ENCODE assay signal across 8 cellular contexts in the genomic region with DNA sequence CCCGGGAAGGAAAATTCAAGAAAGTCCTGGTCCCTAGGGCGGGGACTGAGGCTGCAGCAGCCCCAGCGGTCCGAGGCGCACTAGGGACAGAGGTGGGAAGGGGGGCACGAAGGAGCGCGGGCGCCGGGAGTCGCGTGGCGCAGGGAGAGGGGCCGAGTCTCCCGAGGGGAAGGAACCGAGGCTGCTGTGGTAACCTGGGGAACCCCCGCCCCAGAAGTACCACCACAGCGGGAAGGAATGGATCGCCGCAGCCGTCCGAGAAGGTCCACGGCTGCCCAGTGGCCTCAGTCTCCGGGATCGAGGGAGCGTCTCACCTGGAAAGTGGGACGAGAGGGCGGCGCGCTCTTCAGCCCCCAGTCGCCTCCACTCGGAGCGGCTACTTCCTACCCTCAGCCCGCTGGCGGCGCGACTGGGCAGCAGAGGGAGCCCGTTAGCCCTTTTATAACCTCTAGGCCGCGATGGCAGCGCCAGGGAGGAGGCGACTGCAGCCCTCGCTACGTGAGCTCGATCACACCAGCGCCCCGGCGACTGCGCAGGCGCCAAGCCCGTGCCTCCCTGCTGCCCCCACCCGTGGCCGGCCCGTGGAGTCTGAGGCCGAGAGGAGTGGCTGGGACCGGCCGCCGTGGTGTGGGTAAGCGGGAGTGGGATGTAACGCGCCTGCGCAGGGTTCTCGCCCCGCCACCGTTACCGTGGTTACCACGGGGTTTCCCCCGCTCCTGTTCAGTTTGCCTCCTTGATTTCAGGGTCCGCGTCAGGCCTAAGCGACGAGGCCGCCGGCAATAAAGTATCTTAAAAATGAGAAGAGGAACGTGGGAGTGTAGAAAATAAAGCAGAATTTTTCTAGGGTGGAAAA. TPM values are rescaled to one million over a fixed set of nuclear protein-coding genes. Genes with fewer than 3 reads are reported as not detected.
DNase-seq lines count a peak whose midpoint lies in the region; ATAC-seq, FAIRE-seq and TF ChIP-seq lines count a peak whose summit lies in the region.

Gene P4HA1 (minus strand): TSS at position 415 of the 853 bp plus-strand sequence. CDS start 21,983 bp downstream, outside the sequence.

- peak within 1 kb of the TSS; percentile 78 for H3K18ac ChIP-seq in IMR-90 (ENCODE audit: low read depth, low read length)

- peak; percentile 100 for TF ChIP-seq POLR2A in IMR-90 (IDR thresholded peaks at IDR 0.05; ENCODE audit: low read depth, low read length)
- peak; percentile 98 for TF ChIP-seq POLR2A in endothelial cell of umbilical vein (IDR thresholded peaks at IDR 0.05; ENCODE audit: low read depth, low read length)

- peak within 1 kb of the TSS; percentile 98 for H3K56ac ChIP-seq in IMR-90 (ENCODE audit: extremely low read depth, insufficient read depth, low read length)

- TF ChIP-seq CTCF in IMR-90 (conservative IDR thresholded peaks at IDR 0.05; ENCODE audit: low read depth, low read length) (peak; percentile 71), OCI-LY7 (conservative IDR thresholded peaks at IDR 0.05; ENCODE audit: low read length) (peak; percentile 71), endothelial cell of umbilical vein (IDR thresholded peaks at IDR 0.05; ENCODE audit: extremely low read depth in 1 of 2, insufficient read depth in 1 of 2, low read depth in 1 of 2, low read length in 2 of 2) (peak; percentile 70 to 82), mucosa of descending colon (IDR thresholded peaks at IDR 0.05) (peak; percentile 65)

- H2BK120ac ChIP-seq in IMR-90 (ENCODE audit: low read depth, low read length) = peak within 1 kb of the TSS; percentile 54

- 0% methylated on average over 39 of the region's 75 CpGs; no CpG with 5 or more reads in 1 of the 2 experiments for WGBS in IMR-90 (ENCODE audit: extremely low coverage in 2 of 2, insufficient read length in 1 of 2), 2 experiments

- dilution Hi-C loops in IMR-90 (cut with HindIII; ENCODE audit: low sequenced_read_pairs, unreplicated experiment) = no loop called here
- dilution Hi-C loops in endothelial cell of umbilical vein (cut with MboI; ENCODE audit: extremely low pct_ligation_motif_present, low sequenced_read_pairs) = no loop called here

- peak within 1 kb of the TSS; percentile 71 for H3K4me3 ChIP-seq in IMR-90 (ENCODE audit: insufficient read depth, low read depth, low read length)
- peak within 1 kb of the TSS; percentile 87 for H3K4me3 ChIP-seq in OCI-LY7 (ENCODE audit: low read depth, low read length, poor library complexity, severe bottlenecking)
- peak within 1 kb of the TSS; percentile 73 to 99 (median 96) for H3K4me3 ChIP-seq in endothelial cell of umbilical vein (replicated peaks in 1 of 3; ENCODE audit: insufficient read depth in 1 of 3, low read depth in 1 of 3, low read length in 3 of 3)
- H3K4me3 ChIP-seq in mucosa of descending colon = peak within 1 kb of the TSS; percentile 67

- H3K14ac ChIP-seq in IMR-90 (replicated peaks; ENCODE audit: low read depth, low read length) = peak within 1 kb of the TSS; percentile 92

- peaks cover 40% of the 10 kb centered on the region for H3K79me2 ChIP-seq in OCI-LY7 (ENCODE audit: insufficient read depth, low read depth, low read length)
- H3K79me2 ChIP-seq in endothelial cell of umbilical vein (ENCODE audit: control insufficient read depth, insufficient read depth, low read length) = peaks cover 31% of the 10 kb centered on the region

- CTCF ChIA-PET in IMR-90 (lab: Yijun Ruan, JAX) (interaction anchor here (0.6 to 1.1 kb wide), 3 partner anchors 12 to 48 kb away, joined by 3 to 6 read pairs (median 4); no protein-coding TSS in a partner anchor), OCI-LY7 (lab: Charles Lee; ENCODE audit: unreplicated experiment) (interaction anchor here (0.8 to 1.0 kb wide), 2 partner anchors 34 to 63 kb away, joined by 3 to 9 read pairs; no protein-coding TSS in a partner anchor), endothelial cell of umbilical vein (lab: Charles Lee) (interaction anchor here (0.5 to 4.4 kb wide), 28 partner anchors 10 to 846 kb away, joined by 3 to 27 read pairs (median 4); partner anchors contain the start of genes ECD, FAM149B1 and NUDT13)

- H3K27ac ChIP-seq in IMR-90 (ENCODE audit: insufficient read depth, low read length) (peak within 1 kb of the TSS; percentile 91), OCI-LY7 (ENCODE audit: low read depth, low read length, poor library complexity, severe bottlenecking) (peak within 1 kb of the TSS; percentile 73), endothelial cell of umbilical vein (ENCODE audit: insufficient read depth, low read depth, low read length) (peak within 1 kb of the TSS; percentile 73)

- no peaks in the 10 kb centered on the region for H3K27me3 ChIP-seq in IMR-90 (ENCODE audit: control insufficient read depth, insufficient read depth, low read length)
- H3K27me3 ChIP-seq in endothelial cell of umbilical vein (ENCODE audit: control insufficient read depth in 2 of 2, insufficient read depth in 2 of 2, low read length in 2 of 2) = no peaks in the 10 kb centered on the region

- H3K36me3 ChIP-seq in IMR-90 (ENCODE audit: control insufficient read depth, insufficient read depth, low read length) (no peaks in the 10 kb centered on the region; the same call in 1 of the 2 replicates), OCI-LY7 (ENCODE audit: insufficient read depth, low read length) (peaks cover 15% of the 10 kb centered on the region), endothelial cell of umbilical vein (ENCODE audit: control insufficient read depth in 2 of 2, extremely low read depth in 1 of 2, insufficient read depth in 2 of 2, low read length in 2 of 2) (no peaks in the 10 kb centered on the region), mucosa of descending colon (ENCODE audit: low read depth) (no peaks in the 10 kb centered on the region)

- H4K8ac ChIP-seq in IMR-90 (ENCODE audit: low read depth in 2 of 2, low read length in 2 of 2) = peak within 1 kb of the TSS; percentile 85 to 93

- in situ Hi-C loops in IMR-90 (cut with MboI; ENCODE audit: low sequenced_read_pairs) = no loop called here

- FAIRE-seq in endothelial cell of umbilical vein (lab: Jason Lieb, UNC) = peak; percentile 87

- DNase-seq in DMS153 (lab: John Stamatoyannopoulos, UW) = peak; percentile 97
- peak; percentile 96 for DNase-seq in IMR-90
- DNase-seq in OCI-LY7 (ENCODE audit: low spot score) = peak; percentile 96
- DNase-seq in activated T-cell treated with anti-CD3 and anti-CD28 coated beads for 1 hour (ENCODE audit: low read depth) = peak; percentile 96
- peak; percentile 99 for DNase-seq in endothelial cell of umbilical vein (ENCODE audit: low read depth, low spot score)
- peak; percentile 98 to 99 (median 99) for DNase-seq in mucosa of descending colon
- DNase-seq in stimulated activated CD8-positive, alpha-beta memory T cell treated with anti-CD3 and anti-CD28 coated beads, Interleukin-4, amount 100 ng/mL, for 24 hours (ENCODE audit: low read depth) = peak; percentile 99

- H2BK5ac ChIP-seq in IMR-90 (ENCODE audit: low read depth, low read length, poor library complexity, severe bottlenecking) = peak within 1 kb of the TSS; percentile 87

- H3K9me3 ChIP-seq in IMR-90 (ENCODE audit: control insufficient read depth, insufficient read depth, low read length) = no peaks in the 10 kb centered on the region
- no peaks in the 10 kb centered on the region for H3K9me3 ChIP-seq in OCI-LY7 (ENCODE audit: low read length)
- no peaks in the 10 kb centered on the region for H3K9me3 ChIP-seq in endothelial cell of umbilical vein (replicated peaks; ENCODE audit: control insufficient read depth, insufficient read depth, low read length)
- H3K9me3 ChIP-seq in mucosa of descending colon = no peaks in the 10 kb centered on the region

- H3K9ac ChIP-seq in IMR-90 (ENCODE audit: low read depth, low read length) (peak within 1 kb of the TSS; percentile 91), endothelial cell of umbilical vein (replicated peaks; ENCODE audit: extremely low read depth, insufficient read depth, low read length) (peak within 1 kb of the TSS; percentile 94)

- H3K23ac ChIP-seq in IMR-90 (ENCODE audit: low read depth, low read length) = peak within 1 kb of the TSS; percentile 93

- peaks cover 0 to 9% of the 10 kb centered on the region in 2 experiments; a peak in 1 of 4 replicates for H3K79me1 ChIP-seq in IMR-90 (ENCODE audit: low read depth in 1 of 2, low read length in 2 of 2)

- H4K20me1 ChIP-seq in IMR-90 (ENCODE audit: insufficient read depth, low read length) = peaks cover 22% of the 10 kb centered on the region
- peaks cover 11% of the 10 kb centered on the region; the same call in 1 of the 2 replicates for H4K20me1 ChIP-seq in OCI-LY7 (ENCODE audit: insufficient read depth, low read length)
- H4K20me1 ChIP-seq in endothelial cell of umbilical vein (replicated peaks; ENCODE audit: control insufficient read depth, extremely low read depth, insufficient read depth, low read length) = no peaks in the 10 kb centered on the region

- peak within 1 kb of the TSS; percentile 56 for H4K5ac ChIP-seq in IMR-90 (ENCODE audit: low read depth, low read length)

- intact Hi-C loops in IMR-90 (cut with micrococcal nuclease) = loop anchor here (1.0 kb wide), 1 partner anchor 63 kb away; no protein-coding TSS in a partner anchor
- intact Hi-C loops in OCI-LY7 (cut with micrococcal nuclease; ENCODE audit: unreplicated experiment) = loop anchor here (2.0 to 5.0 kb wide), 3 partner anchors 62 to 530 kb away; partner anchors contain the start of gene DNAJC9
- intact Hi-C loops in endothelial cell of umbilical vein (cut with micrococcal nuclease) = loop anchor here (1.0 to 5.0 kb wide), 5 partner anchors 22 to 72 kb away; partner anchors contain the start of genes ECD and FAM149B1
- intact Hi-C loops in mucosa of descending colon (cut with DNase I, micrococcal nuclease) = no loop called here

- H3K9me2 ChIP-seq in OCI-LY7 (ENCODE audit: insufficient read depth, low read length) = no peaks in the 10 kb centered on the region

- peak within 1 kb of the TSS; percentile 59 for H3K4me2 ChIP-seq in IMR-90 (ENCODE audit: low read depth, low read length)
- peak within 1 kb of the TSS; percentile 87 for H3K4me2 ChIP-seq in OCI-LY7 (ENCODE audit: low read length)
- peak within 1 kb of the TSS; percentile 99 for H3K4me2 ChIP-seq in endothelial cell of umbilical vein (ENCODE audit: insufficient read depth, low read length)

- H3K4me1 ChIP-seq in IMR-90 (ENCODE audit: control insufficient read depth, insufficient read depth, low read length) (peaks cover 3% of the 10 kb centered on the region; the same call in 1 of the 2 replicates), OCI-LY7 (ENCODE audit: insufficient read depth, low read length, poor library complexity, severe bottlenecking) (peaks cover 22% of the 10 kb centered on the region), endothelial cell of umbilical vein (ENCODE audit: control insufficient read depth, extremely low read depth, insufficient read depth, low read length) (peaks cover 17% of the 10 kb centered on the region), mucosa of descending colon (ENCODE audit: low read depth) (peaks cover 9% of the 10 kb centered on the region)

- no peak within 1 kb of the TSS for H2BK20ac ChIP-seq in IMR-90 (ENCODE audit: low read depth, low read length)

- ATAC-seq in GM21528 (IDR thresholded peaks at IDR 0.05; ENCODE audit: low FRiP score, unreplicated experiment) (peak; percentile 83), IMR-90 (ENCODE audit: low read depth) (peak; percentile 95), mucosa of descending colon (peak; percentile 95)

- peak within 1 kb of the TSS; percentile 88 for H4K91ac ChIP-seq in IMR-90 (ENCODE audit: insufficient read depth, low read depth, low read length)

- BruUV-seq in IMR-90 (replicated peaks; lab: Mats Ljungman, UMichigan) (TSS peak; percentile 68), OCI-LY7 (replicated peaks; lab: Mats Ljungman, UMichigan) (no TSS peak), endothelial cell of umbilical vein (replicated peaks; lab: Mats Ljungman, UMichigan) (TSS peak; percentile 53)

- TF ChIP-seq RAD21 in IMR-90 (IDR thresholded peaks at IDR 0.05; ENCODE audit: low read length) = peak; percentile 55

- peak within 1 kb of the TSS; percentile 98 for H2AK9ac ChIP-seq in IMR-90 (replicated peaks; ENCODE audit: low read depth, low read length, poor library complexity)

- H3K9me1 ChIP-seq in IMR-90 (ENCODE audit: insufficient read depth, low read length) (no peaks in the 10 kb centered on the region; the same call in 1 of the 2 replicates), endothelial cell of umbilical vein (replicated peaks; ENCODE audit: control insufficient read depth, extremely low read depth, insufficient read depth, low read length) (no peaks in the 10 kb centered on the region)

- peak within 1 kb of the TSS; percentile 97 for H2AFZ ChIP-seq in IMR-90 (replicated peaks; ENCODE audit: low read length, poor library complexity)
- peak within 1 kb of the TSS; percentile 92 for H2AFZ ChIP-seq in OCI-LY7 (ENCODE audit: low read length)
- H2AFZ ChIP-seq in endothelial cell of umbilical vein (ENCODE audit: low read depth, low read length) = peak within 1 kb of the TSS; percentile 92

- POLR2A ChIA-PET in IMR-90 (lab: Charles Lee; ENCODE audit: unreplicated experiment) = interaction anchor here (0.6 to 0.8 kb wide), 10 partner anchors 14 to 1737 kb away, joined by 3 to 17 read pairs (median 6); partner anchors contain the start of gene NUDT13
- POLR2A ChIA-PET in OCI-LY7 (lab: Charles Lee) = interaction anchor here (0.6 to 3.3 kb wide), 18 partner anchors 12 to 736 kb away, joined by 3 to 23 read pairs (median 4); partner anchors contain the start of genes DNAJC9, FAM149B1 and NUDT13
- POLR2A ChIA-PET in endothelial cell of umbilical vein (lab: Charles Lee) = interaction anchor here (0.6 to 2.0 kb wide), 13 partner anchors 11 to 1071 kb away, joined by 3 to 22 read pairs (median 3); partner anchors contain the start of genes ECD, FAM149B1 and NUDT13

- peak within 1 kb of the TSS; percentile 87 for H2AK5ac ChIP-seq in IMR-90 (ENCODE audit: low read depth, low read length)

- peak within 1 kb of the TSS; percentile 45; the same call in 2 of the 3 replicates for H2BK15ac ChIP-seq in IMR-90 (ENCODE audit: low read depth, low read length)

- peak within 1 kb of the TSS; percentile 83 for H3K4ac ChIP-seq in IMR-90 (ENCODE audit: low read depth, low read length)

RNA-seq across cellular contexts. Expression of gene P4HA1, which starts in this region (rescaled TPM):
- total RNA-seq in IMR-90 (2012; rRNA removed) (241 and 376 TPM in 2 replicates), OCI-LY7 (2022) (19.8 and 36.2 TPM in 2 replicates), endothelial cell of umbilical vein (29.0 and 29.1 TPM in 2 replicates), mucosa of descending colon (10 to 100 TPM; 21.0 to 26.1 (median 26.0) TPM)
- polyA plus RNA-seq in IMR-90 (2012; rRNA removed) (133 and 178 TPM in 2 replicates), endothelial cell of umbilical vein (10.1 and 14.3 TPM in 2 replicates)
- 23.4 and 30.4 TPM in 2 replicates for polyA plus RNA-seq in IMR-90 (2012; cell fraction: cytosol; rRNA removed)
- 5.0 and 68.2 TPM in 2 replicates for polyA plus RNA-seq in IMR-90 (2012; cell fraction: nucleus; rRNA removed; ENCODE audit: low replicate concordance)
- total RNA-seq in OCI-LY7 (2014; rRNA removed; shearing (Covaris generic)) = 11.6 and 17.9 TPM in 2 replicates
- polyA plus RNA-seq in endothelial cell of umbilical vein (2011; cell fraction: cytosol; rRNA removed) = 16.1 and 16.5 TPM in 2 replicates
- 14.5 and 20.5 TPM in 2 replicates for polyA plus RNA-seq in endothelial cell of umbilical vein (2011; cell fraction: nucleus; rRNA removed)
- polyA plus RNA-seq in endothelial cell of umbilical vein (2012) = 34.4 and 35.4 TPM in 2 replicates
- polyA minus RNA-seq in endothelial cell of umbilical vein = 11.6 and 14.9 TPM in 2 replicates
- 7.0 TPM for polyA minus RNA-seq in endothelial cell of umbilical vein (2011; cell fraction: cytosol; rRNA and poly(A)+ RNA removed)
- polyA minus RNA-seq in endothelial cell of umbilical vein (2011; cell fraction: nucleus; rRNA and poly(A)+ RNA removed) = 13.7 and 17.5 TPM in 2 replicates

Comparison
In these comparisons a context has a peak if more than half of its experiments do, and no peak if none do; other contexts are left out.
1. Peak in every context shown above with its lines: DNase-seq, ATAC-seq, H3K4me3 ChIP-seq and H3K27ac ChIP-seq.
2. intact Hi-C loops: an anchor here in IMR-90 (1.0 kb wide), OCI-LY7 (2.0 to 5.0 kb wide) and endothelial cell of umbilical vein (1.0 to 5.0 kb wide); none called in mucosa of descending colon.